Comparison of ENCODE assay signal across 28 cellular contexts in genomic region chr3:41131224-41131623, GRCh38.
DNase-seq lines count a peak whose midpoint lies in the region; ATAC-seq and TF ChIP-seq lines count a peak whose summit lies in the region.
"Had no signal": no experiment of that assay in that cellular context is flagged by ENCODE, and none has a peak within 500 bp of the region (broad histone marks: within the 10 kb centered on the region; RNA-seq: fewer than 3 reads in every experiment).

No MANE protein-coding gene starts in this region.

- H2AFZ ChIP-seq in Karpas-422 (ENCODE audit: low read length): no peak overlapping the region

- ATAC-seq in GM18907 (IDR thresholded peaks at IDR 0.05; ENCODE audit: unreplicated experiment): no peak
- ATAC-seq: activated T-cell treated with anti-CD3 and anti-CD28 coated beads, Interleukin-2, amount 50 U/mL, for 4 hours; gastroesophageal sphincter; K562; left colon; natural killer cell treated with Interleukin-12 subunit alpha and Interleukin-12 subunit beta and Interleukin-15 and Interleukin-18, amount 100 ng/mL, for 72 hours had no signal

- H3K27ac ChIP-seq in Karpas-422 (ENCODE audit: low read length): no peak overlapping the region
- H3K27ac ChIP-seq: esophagus muscularis mucosa, gastroesophageal sphincter, ovary, stomach, transverse colon had no signal

- H3K9me3 Mint-ChIP-seq in Caco-2 (ENCODE audit: unreplicated experiment): peaks cover 24% of the 10 kb centered on the region

- no peaks in the 10 kb centered on the region for H3K36me3 Mint-ChIP-seq in Caco-2 (ENCODE audit: insufficient read depth, unreplicated experiment)

- H3K79me2 ChIP-seq in Karpas-422 (ENCODE audit: low read length): no peaks in the 10 kb centered on the region

- H3K27ac Mint-ChIP-seq in Caco-2 (ENCODE audit: unreplicated experiment): no peak overlapping the region
- H3K27ac Mint-ChIP-seq: activated naive CD4-positive, alpha-beta T cell treated with anti-CD3 and anti-CD28 coated beads for 36 hours; CD8-positive, alpha-beta memory T cell; natural killer cell treated with Interleukin-12 subunit alpha and Interleukin-12 subunit beta and Interleukin-15 and Interleukin-18, amount 100 ng/mL, for 72 hours had no signal

- H3K9me3 ChIP-seq in Caco-2 (peaks cover 22% of the 10 kb centered on the region; the same call in 1 of the 2 replicates), Karpas-422 (ENCODE audit: low read length) (no peaks in the 10 kb centered on the region)
- H3K9me3 ChIP-seq: ovary had no signal

- intact Hi-C loops in Caco-2 (cut with micrococcal nuclease; ENCODE audit: unreplicated experiment): no loop called here

- DNase-seq in Caco-2 (peak; percentile 14 to 49), NCI-H226 (peak; percentile 2), astrocyte of the hippocampus (ENCODE audit: low read depth, low spot score) (peak; percentile 29), iPS-NIHi11 (ENCODE audit: low spot score) (peak; percentile 53), Karpas-422 (no peak), NCI-H345 treated with DMSO at 0.1 percent for 48 hours (lab: John Stamatoyannopoulos, UW; ENCODE audit: unreplicated experiment) (no peak)
- no peak for DNase-seq in activated effector memory CD4-positive, alpha-beta T cell treated with Interleukin-2 at 50 U/mL for 16 hours
- DNase-seq: 8988T; activated CD8-positive, alpha-beta memory T cell treated with anti-CD3 and anti-CD28 coated beads for 24 hours; activated naive CD4-positive, alpha-beta T cell treated with anti-CD3 and anti-CD28 coated beads for 36 hours; activated T-cell treated with anti-CD3 and anti-CD28 coated beads, Interleukin-2, amount 50 U/mL, for 4 hours; amniotic stem cell; CD8-positive, alpha-beta memory T cell; DMS53; effector CD8-positive, alpha-beta T cell; left colon; midbrain; MV-4-11; ovary; SIG-M5; stimulated activated CD4-positive, alpha-beta T cell treated with anti-CD3 and anti-CD28 coated beads, Interleukin-12 subunit alpha, Interleukin-12 subunit beta, amount 100 ng/mL, for 4 hours; stomach; transverse colon had no signal

- H3K4me3 ChIP-seq in Caco-2 (ENCODE audit: low read depth, low read length) (no peak overlapping the region), Karpas-422 (ENCODE audit: low read length) (no peak overlapping the region)
- H3K4me3 ChIP-seq: esophagus muscularis mucosa, gastroesophageal sphincter, K562, ovary, stomach, transverse colon had no signal

- POLR2A ChIA-PET in Caco-2 (lab: Charles Lee): no interaction called here

- TF ChIP-seq CTCF in Caco-2 (IDR thresholded peaks at IDR 0.05; ENCODE audit: insufficient read depth in 1 of 2, low read depth in 1 of 2, low read length in 1 of 2, severe bottlenecking in 1 of 2, unreplicated experiment in 1 of 2): no peak

- BruUV-seq in Caco-2 (replicated peaks; lab: Mats Ljungman, UMichigan): no TSS peak

- H3K9me2 ChIP-seq in Karpas-422 (replicated peaks; ENCODE audit: insufficient read depth, low read length): no peaks in the 10 kb centered on the region

- H3K36me3 ChIP-seq in Caco-2 (ENCODE audit: control insufficient read depth, insufficient read depth, low read length): no peaks in the 10 kb centered on the region
- H3K36me3 ChIP-seq in Karpas-422 (ENCODE audit: insufficient read depth, low read length): no peaks in the 10 kb centered on the region
- H3K36me3 ChIP-seq: esophagus muscularis mucosa, gastroesophageal sphincter, ovary, stomach, transverse colon had no signal

- H3K9ac ChIP-seq in Karpas-422 (ENCODE audit: low read length): no peak overlapping the region

- CTCF ChIA-PET in Caco-2 (lab: Charles Lee): no interaction called here

- no peak overlapping the region for H3K4me2 ChIP-seq in Karpas-422 (ENCODE audit: low read depth, low read length, poor library complexity, severe bottlenecking)

- H3K4me1 ChIP-seq in Caco-2 (peaks cover 4% of the 10 kb centered on the region; the same call in 1 of the 2 replicates), Karpas-422 (ENCODE audit: low read length) (peaks cover 9% of the 10 kb centered on the region)
- H3K4me1 ChIP-seq: esophagus muscularis mucosa, gastroesophageal sphincter, stomach, transverse colon had no signal

- no peaks in the 10 kb centered on the region for H3K27me3 Mint-ChIP-seq in Caco-2 (ENCODE audit: insufficient read depth, unreplicated experiment)

- H3K27me3 ChIP-seq in Caco-2 (replicated peaks; ENCODE audit: control insufficient read depth, insufficient read depth, low read length) (no peaks in the 10 kb centered on the region), Karpas-422 (ENCODE audit: low read length) (no peaks in the 10 kb centered on the region)
- H3K27me3 ChIP-seq: esophagus muscularis mucosa, gastroesophageal sphincter, ovary, stomach, transverse colon had no signal

- H3K4me3 Mint-ChIP-seq in Caco-2 (ENCODE audit: unreplicated experiment): no peak overlapping the region
- H3K4me3 Mint-ChIP-seq: activated naive CD4-positive, alpha-beta T cell treated with anti-CD3 and anti-CD28 coated beads for 36 hours; activated T-cell treated with anti-CD3 and anti-CD28 coated beads, Interleukin-2, amount 50 U/mL, for 4 hours; CD8-positive, alpha-beta memory T cell; natural killer cell treated with Interleukin-12 subunit alpha and Interleukin-12 subunit beta and Interleukin-15 and Interleukin-18, amount 100 ng/mL, for 72 hours had no signal

- H3K4me1 Mint-ChIP-seq in Caco-2 (ENCODE audit: low read depth, unreplicated experiment): no peaks in the 10 kb centered on the region
- H3K4me1 Mint-ChIP-seq: CD8-positive, alpha-beta memory T cell had no signal

- no peaks in the 10 kb centered on the region for H4K20me1 ChIP-seq in Karpas-422 (ENCODE audit: insufficient read depth, low read depth, low read length)

Comparison
In these comparisons a context has a peak if more than half of its experiments do, and no peak if none do; other contexts are left out.
1. DNase-seq: peak in Caco-2 (2 of 2), NCI-H226 (single experiment), astrocyte of the hippocampus (single experiment) and iPS-NIHi11 (single experiment); none in Karpas-422 (single experiment), activated effector memory CD4-positive, alpha-beta T cell treated with Interleukin-2 at 50 U/mL for 16 hours (single experiment) and NCI-H345 treated with DMSO at 0.1 percent for 48 hours (single experiment).